Comparison of ENCODE assay signal across 8 cellular contexts in the genomic region with DNA sequence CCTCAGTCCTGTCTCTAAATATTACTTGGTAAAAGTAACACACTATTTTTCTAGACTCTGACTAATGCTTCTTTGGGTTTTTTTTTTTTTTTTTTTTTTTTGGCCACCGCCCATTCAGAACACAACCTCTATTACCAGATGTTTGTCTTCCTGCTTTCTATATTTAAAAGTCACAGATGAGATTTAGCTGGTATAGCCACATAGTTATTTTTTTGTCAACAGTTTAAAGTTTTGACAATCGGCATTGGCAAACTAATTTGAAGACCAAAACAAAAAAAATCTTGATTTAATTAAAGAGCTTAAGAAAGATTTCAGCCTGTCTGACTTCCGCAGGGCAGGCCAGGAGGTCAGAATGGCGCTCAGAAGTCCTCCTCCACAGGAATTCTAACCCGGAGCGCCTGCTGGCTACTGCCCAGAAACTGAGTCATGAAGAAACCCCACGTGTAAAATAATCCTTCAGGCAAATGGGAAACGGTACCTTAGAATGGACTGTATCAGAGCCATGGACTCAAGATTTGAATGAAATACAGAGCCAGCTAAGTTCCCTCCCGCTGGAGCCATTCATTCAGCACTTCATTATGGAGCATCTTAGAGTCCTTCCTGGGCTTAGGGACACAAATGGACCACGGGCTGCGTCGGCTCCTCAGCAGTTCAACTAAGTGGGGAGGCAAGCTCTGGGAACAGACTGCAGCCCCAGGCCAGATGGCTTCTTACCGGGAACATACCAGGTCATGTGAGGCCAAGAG. TPM values are rescaled to one million over a fixed set of nuclear protein-coding genes. Genes with fewer than 3 reads are reported as not detected.
DNase-seq lines count a peak whose midpoint lies in the region; ATAC-seq and TF ChIP-seq lines count a peak whose summit lies in the region.

No MANE protein-coding gene starts in this region.

- peak; percentile 75 to 81 for ATAC-seq in lower lobe of right lung
- peak; percentile 63 for ATAC-seq in upper lobe of right lung
- ATAC-seq in GM18867 (IDR thresholded peaks at IDR 0.05; ENCODE audit: unreplicated experiment), result no peak
- ATAC-seq in GM21528 (IDR thresholded peaks at IDR 0.05; ENCODE audit: low FRiP score, unreplicated experiment), result no peak

- peaks cover 91% of the 10 kb centered on the region for H3K4me1 Mint-ChIP-seq in chondrocyte (ENCODE audit: low read depth)

- H3K27ac ChIP-seq in lower lobe of right lung (peak overlapping the region; percentile 77), upper lobe of right lung (peak overlapping the region; percentile 80)

- H3K9me3 ChIP-seq in lower lobe of right lung, result no peaks in the 10 kb centered on the region
- H3K9me3 ChIP-seq in upper lobe of right lung, result no peaks in the 10 kb centered on the region

- intact Hi-C loops in lower lobe of right lung (cut with DNase I) (no loop called here), upper lobe of right lung (cut with DNase I) (no loop called here)

- peak overlapping the region; percentile 90 for H3K27ac Mint-ChIP-seq in chondrocyte (ENCODE audit: unreplicated experiment)

- H3K4me3 Mint-ChIP-seq in chondrocyte (ENCODE audit: unreplicated experiment), result peak overlapping the region; percentile 43

- no peaks in the 10 kb centered on the region for H3K27me3 ChIP-seq in lower lobe of right lung (ENCODE audit: low read depth)
- H3K27me3 ChIP-seq in upper lobe of right lung, result no peaks in the 10 kb centered on the region

- DNase-seq in NCI-H2171 treated with DMSO at 0.1 percent for 48 hours (lab: John Stamatoyannopoulos, UW) (peak; percentile 81), chondrocyte (ENCODE audit: low spot score) (no peak), lower lobe of right lung (peak; percentile 75), upper lobe of right lung (peak; percentile 80), OCI-M1 (lab: John Stamatoyannopoulos, UW) (no peak), SHP77 treated with DMSO at 0.1 percent for 48 hours (lab: John Stamatoyannopoulos, UW) (no peak)

- H3K4me1 ChIP-seq in lower lobe of right lung (peaks cover 57% of the 10 kb centered on the region), upper lobe of right lung (peaks cover 47% of the 10 kb centered on the region)

- no peak for TF ChIP-seq CTCF in chondrocyte (IDR thresholded peaks at IDR 0.05)
- no peak for TF ChIP-seq CTCF in lower lobe of right lung (IDR thresholded peaks at IDR 0.05)
- TF ChIP-seq CTCF in upper lobe of right lung (IDR thresholded peaks at IDR 0.05), result no peak

- H3K36me3 ChIP-seq in lower lobe of right lung (no peaks in the 10 kb centered on the region), upper lobe of right lung (no peaks in the 10 kb centered on the region)

- no peak overlapping the region for H3K4me3 ChIP-seq in lower lobe of right lung
- no peak overlapping the region for H3K4me3 ChIP-seq in upper lobe of right lung

- no peaks in the 10 kb centered on the region for H3K27me3 Mint-ChIP-seq in chondrocyte (ENCODE audit: low read depth)

- no peaks in the 10 kb centered on the region for H3K36me3 Mint-ChIP-seq in chondrocyte (ENCODE audit: low read depth)

- no peaks in the 10 kb centered on the region for H3K9me3 Mint-ChIP-seq in chondrocyte (ENCODE audit: low read depth)

RNA-seq across cellular contexts. Expression of a gene that starts 55.6 kb away (rescaled TPM):
- total RNA-seq in chondrocyte (14.9 to 24.0 TPM (median 16.0 TPM) in 3 replicates), lower lobe of right lung (11.0 TPM), upper lobe of right lung (10.0 TPM)

Comparison
In these comparisons a context has a peak if more than half of its experiments do, and no peak if none do; other contexts are left out.
1. DNase-seq: peak in NCI-H2171 treated with DMSO at 0.1 percent for 48 hours (single experiment), lower lobe of right lung (single experiment) and upper lobe of right lung (single experiment); none in chondrocyte (single experiment), OCI-M1 (single experiment) and SHP77 treated with DMSO at 0.1 percent for 48 hours (single experiment).
2. ATAC-seq: peak in lower lobe of right lung (2 of 2) and upper lobe of right lung (single experiment); none in GM18867 (single experiment) and GM21528 (single experiment).